Comparison of ENCODE assay signal across 15 cellular contexts in the genomic region with DNA sequence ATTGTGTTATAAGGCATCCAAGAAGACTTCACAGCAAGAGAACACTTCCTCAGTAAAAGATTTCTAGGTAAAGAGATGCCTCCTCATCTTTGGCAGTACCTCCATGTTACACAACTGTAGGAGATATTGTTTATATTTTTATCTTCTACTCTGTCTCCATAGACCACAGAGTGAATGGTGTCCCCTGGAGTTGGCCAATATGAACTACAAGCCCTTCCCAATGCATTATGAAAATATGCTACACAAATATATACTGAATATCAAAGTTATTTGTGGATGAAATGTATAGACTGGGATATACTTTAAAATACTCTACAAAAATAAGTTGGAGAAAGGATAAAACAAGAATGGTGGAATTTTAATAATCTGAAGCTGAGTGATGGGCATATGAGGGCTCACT. TPM values are rescaled to one million over a fixed set of nuclear protein-coding genes. Genes with fewer than 3 reads are reported as not detected.
A peak's percentile ranks its signal among the peaks of the same experiment; 100 is the strongest.
DNase-seq lines count a peak whose midpoint lies in the region; TF ChIP-seq lines count a peak whose summit lies in the region.
"Had no signal": no experiment of that assay in that cellular context is flagged by ENCODE, and none has a peak within 500 bp of the region (broad histone marks: within the 10 kb centered on the region; RNA-seq: fewer than 3 reads in every experiment).

No MANE protein-coding gene starts in this region.

- TF ChIP-seq CTCF in MCF 10A (IDR thresholded peaks at IDR 0.05; ENCODE audit: unreplicated experiment) (no peak), mammary epithelial cell (conservative IDR thresholded peaks at IDR 0.05 in 1 of 2, IDR thresholded peaks at IDR 0.05 in 1 of 2; ENCODE audit: extremely low read depth in 1 of 2, insufficient read depth in 1 of 2, low read depth in 1 of 2, low read length in 2 of 2) (no peak), cardiac fibroblast (IDR thresholded peaks at IDR 0.05; ENCODE audit: low read depth, low read length) (peak; percentile 12), fibroblast of villous mesenchyme (IDR thresholded peaks at IDR 0.05; ENCODE audit: insufficient read depth, low read depth, low read length) (peak; percentile 23)

- H2AFZ ChIP-seq in mammary epithelial cell (ENCODE audit: low read depth, low read length), result no peak overlapping the region
- H2AFZ ChIP-seq: PC-9 had no signal

- intact Hi-C loops in MCF 10A (cut with micrococcal nuclease) (no loop called here), mammary epithelial cell (cut with micrococcal nuclease) (no loop called here)

- H3K36me3 Mint-ChIP-seq in MCF 10A (ENCODE audit: insufficient read depth, unreplicated experiment), result no peaks in the 10 kb centered on the region

- H3K9me3 Mint-ChIP-seq in MCF 10A (ENCODE audit: unreplicated experiment), result peaks cover 10% of the 10 kb centered on the region

- no peak overlapping the region for H3K27ac ChIP-seq in mammary epithelial cell (ENCODE audit: insufficient read depth, low read depth, low read length)
- H3K27ac ChIP-seq: HL-60, PC-9 had no signal

- CTCF ChIA-PET in MCF 10A (lab: Yijun Ruan, JAX) (interaction anchor here (0.6 to 1.0 kb wide), 2 partner anchors 84 to 181 kb away, joined by 3 read pairs; no protein-coding TSS in a partner anchor), mammary epithelial cell (lab: Charles Lee; ENCODE audit: low non-redundant PET) (no interaction called here)

- H3K9me3 ChIP-seq in mammary epithelial cell (replicated peaks; ENCODE audit: insufficient read depth, low read length), result no peaks in the 10 kb centered on the region

- in situ Hi-C loops in mammary epithelial cell (cut with MboI; ENCODE audit: low sequenced_read_pairs in 2 of 2), result no loop called here

- DNase-seq in MCF 10A (ENCODE audit: unreplicated experiment) (peak; percentile 2), mammary epithelial cell (no peak), cardiac fibroblast (ENCODE audit: low read depth in 2 of 2) (no peak), fibroblast of villous mesenchyme (ENCODE audit: low read depth) (no peak), AG08396 (ENCODE audit: low spot score) (no peak), NCI-H1105 (lab: John Stamatoyannopoulos, UW) (no peak), UCSD-AML1 (lab: John Stamatoyannopoulos, UW; ENCODE audit: unreplicated experiment) (no peak)
- DNase-seq in activated CD4-positive, alpha-beta T cell treated with anti-CD3 and anti-CD28 coated beads, Interleukin-2, amount 50 U/mL, for 4 hours, result no peak
- DNase-seq: Caco-2, NCI-H1048, NCI-H226, NCI-H69, PC-9 had no signal

- H3K79me2 ChIP-seq in mammary epithelial cell (ENCODE audit: insufficient read depth, low read length), result peaks cover 77% of the 10 kb centered on the region

- BruUV-seq in MCF 10A (replicated peaks; lab: Mats Ljungman, UMichigan) (no TSS peak), mammary epithelial cell (replicated peaks; lab: Mats Ljungman, UMichigan) (no TSS peak)

- no peak overlapping the region for H3K27ac Mint-ChIP-seq in MCF 10A (ENCODE audit: low read depth, unreplicated experiment)

- no peaks in the 10 kb centered on the region for H3K36me3 ChIP-seq in mammary epithelial cell (ENCODE audit: insufficient read depth, low read length)

- no peak overlapping the region for H3K4me2 ChIP-seq in mammary epithelial cell (ENCODE audit: insufficient read depth, low read depth, low read length)
- H3K4me2 ChIP-seq: PC-9 had no signal

- no peaks in the 10 kb centered on the region for H3K27me3 Mint-ChIP-seq in MCF 10A (ENCODE audit: insufficient read depth, unreplicated experiment)

- H3K4me3 Mint-ChIP-seq in MCF 10A (ENCODE audit: unreplicated experiment), result no peak overlapping the region

- POLR2A ChIA-PET in MCF 10A (lab: Yijun Ruan, JAX), result no interaction called here

- H3K4me1 Mint-ChIP-seq in MCF 10A (ENCODE audit: insufficient read depth, unreplicated experiment), result peaks cover 7% of the 10 kb centered on the region

- H3K27me3 ChIP-seq in mammary epithelial cell (ENCODE audit: insufficient read depth, low read length), result no peaks in the 10 kb centered on the region

- H3K4me3 ChIP-seq in mammary epithelial cell (replicated peaks in 1 of 3; ENCODE audit: insufficient read depth in 1 of 3, low read depth in 2 of 3, low read length in 3 of 3), result no peak overlapping the region
- no peak overlapping the region for H3K4me3 ChIP-seq in cardiac fibroblast (replicated peaks in 1 of 2; ENCODE audit: low read depth in 2 of 2, low read length in 2 of 2)
- H3K4me3 ChIP-seq in fibroblast of villous mesenchyme (ENCODE audit: low read depth, low read length), result no peak overlapping the region
- H3K4me3 ChIP-seq: K562, PC-9 had no signal

- no peaks in the 10 kb centered on the region for H4K20me1 ChIP-seq in mammary epithelial cell (ENCODE audit: insufficient read depth, low read length)

- dilution Hi-C loops in mammary epithelial cell (cut with HindIII; ENCODE audit: low sequenced_read_pairs), result no loop called here

- no peaks in the 10 kb centered on the region for H3K4me1 ChIP-seq in mammary epithelial cell (ENCODE audit: insufficient read depth, low read length)
- H3K4me1 ChIP-seq: Caco-2 had no signal

- no peak overlapping the region for H3K9ac ChIP-seq in mammary epithelial cell (ENCODE audit: insufficient read depth, low read length)

RNA-seq across cellular contexts. Expression of gene MBOAT2, which starts 46.7 kb away (rescaled TPM):
- total RNA-seq in MCF 10A (2022), result 30.1 and 34.7 TPM in 2 replicates
- total RNA-seq in mammary epithelial cell, result 100 to 1,000 TPM in 1 of 2 donors, 10 to 100 TPM in 1; 14.8 to 103 TPM
- 57.0 TPM for polyA plus RNA-seq in mammary epithelial cell
- polyA minus RNA-seq in mammary epithelial cell, result 51.4 TPM
- total RNA-seq in fibroblast of villous mesenchyme, result 33.5 and 72.5 TPM in 2 replicates

Comparison
In these comparisons a context has a peak if more than half of its experiments do, and no peak if none do; other contexts are left out.
1. CTCF ChIP-seq: peak in cardiac fibroblast (single experiment) and fibroblast of villous mesenchyme (single experiment); none in MCF 10A (single experiment) and mammary epithelial cell (0 of 2).